In the genomic region with DNA sequence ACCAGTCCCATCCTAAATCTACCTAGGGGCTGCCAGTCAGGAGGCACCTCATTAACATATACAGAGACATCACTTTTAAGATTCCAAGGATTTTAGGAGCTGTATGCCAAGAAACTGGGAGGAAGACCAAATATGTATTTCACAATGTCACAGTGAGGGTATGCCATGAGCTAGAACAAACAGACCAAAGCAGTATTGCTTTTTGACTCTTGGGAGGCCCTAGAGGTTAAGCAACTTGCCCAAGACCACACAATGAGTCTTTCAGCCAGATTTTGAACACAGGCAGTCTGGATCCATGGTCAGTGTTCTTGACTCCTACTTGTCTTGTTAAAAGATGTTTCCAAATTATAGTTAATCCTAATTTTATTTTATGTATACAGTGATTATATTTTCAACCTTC, we compare ENCODE assay signal across 1 cellular context. TPM values are rescaled to one million over a fixed set of nuclear protein-coding genes. Genes with fewer than 3 reads are reported as not detected.
"Had no signal": no experiment of that assay in that cellular context is flagged by ENCODE, and none has a peak within 500 bp of the region (broad histone marks: within the 10 kb centered on the region; RNA-seq: fewer than 3 reads in every experiment).

No MANE protein-coding gene starts in this region.

RNA-seq across cellular contexts. Expression of gene LIMS3, which starts 12.3 kb away (rescaled TPM):
- polyA plus RNA-seq: keratinocyte had no signal
